ENCODE assay signal across 11 cellular contexts in genomic region chr10:124145109-124145860, GRCh38. TPM values are rescaled to one million over a fixed set of nuclear protein-coding genes. Genes with fewer than 3 reads are reported as not detected.
A peak's percentile ranks its signal among the peaks of the same experiment; 100 is the strongest.
DNase-seq lines count a peak whose midpoint lies in the region; ATAC-seq, FAIRE-seq and TF ChIP-seq lines count a peak whose summit lies in the region.
"Had no signal": no experiment of that assay in that cellular context is flagged by ENCODE, and none has a peak within 500 bp of the region (broad histone marks: within the 10 kb centered on the region; RNA-seq: fewer than 3 reads in every experiment).

No MANE protein-coding gene starts in this region.

- peak; percentile 32 for DNase-seq in NK-92 treated with Interleukin-12 subunit alpha and Interleukin-12 subunit beta, amount 100 ng/mL, for 24 hours (lab: John Stamatoyannopoulos, UW)
- DNase-seq in NK-92 (lab: John Stamatoyannopoulos, UW; ENCODE audit: unreplicated experiment) (no peak), epithelial cell of esophagus (ENCODE audit: low read depth) (peak; percentile 34), mucosa of gallbladder (ENCODE audit: low spot score) (peak; percentile 53), D721Med (ENCODE audit: insufficient read length, low spot score) (no peak), cerebellar nuclear complex (lab: John Stamatoyannopoulos, UW) (no peak)
- DNase-seq: activated CD4-positive, alpha-beta T cell treated with anti-CD3 and anti-CD28 coated beads, Interleukin-2, amount 50 U/mL, for 48 hours; stimulated activated CD4-positive, alpha-beta T cell treated with anti-CD3 and anti-CD28 coated beads, Interleukin-4, amount 100 ng/mL, for 24 hours had no signal

- no peak for TF ChIP-seq CTCF in epithelial cell of esophagus (IDR thresholded peaks at IDR 0.05; ENCODE audit: insufficient read depth, low read depth, low read length, missing control alignments)
- TF ChIP-seq CTCF in D721Med (IDR thresholded peaks at IDR 0.05; ENCODE audit: insufficient read depth, missing control alignments), result no peak

- no peak for ATAC-seq in HG03175 (IDR thresholded peaks at IDR 0.05; ENCODE audit: unreplicated experiment)
- ATAC-seq in GM19023 (IDR thresholded peaks at IDR 0.05; ENCODE audit: unreplicated experiment), result no peak
- ATAC-seq: A549 had no signal

- H3K4me3 ChIP-seq in epithelial cell of esophagus (ENCODE audit: low read length), result no peak overlapping the region
- H3K4me3 ChIP-seq: A549 had no signal

- FAIRE-seq in D721Med (lab: Jason Lieb, UNC), result no peak
- FAIRE-seq: A549 had no signal

RNA-seq across cellular contexts. Expression of gene CHST15, which starts 51.9 kb away (rescaled TPM):
- total RNA-seq in mucosa of gallbladder, result 23.5 TPM

Comparison
In these comparisons a context has a peak if more than half of its experiments do, and no peak if none do; other contexts are left out.
1. DNase-seq: peak in NK-92 treated with Interleukin-12 subunit alpha and Interleukin-12 subunit beta, amount 100 ng/mL, for 24 hours (single experiment), epithelial cell of esophagus (single experiment) and mucosa of gallbladder (single experiment); none in NK-92 (single experiment), D721Med (single experiment) and cerebellar nuclear complex (0 of 2).